ENCODE assay signal across 37 cellular contexts in the genomic region with DNA sequence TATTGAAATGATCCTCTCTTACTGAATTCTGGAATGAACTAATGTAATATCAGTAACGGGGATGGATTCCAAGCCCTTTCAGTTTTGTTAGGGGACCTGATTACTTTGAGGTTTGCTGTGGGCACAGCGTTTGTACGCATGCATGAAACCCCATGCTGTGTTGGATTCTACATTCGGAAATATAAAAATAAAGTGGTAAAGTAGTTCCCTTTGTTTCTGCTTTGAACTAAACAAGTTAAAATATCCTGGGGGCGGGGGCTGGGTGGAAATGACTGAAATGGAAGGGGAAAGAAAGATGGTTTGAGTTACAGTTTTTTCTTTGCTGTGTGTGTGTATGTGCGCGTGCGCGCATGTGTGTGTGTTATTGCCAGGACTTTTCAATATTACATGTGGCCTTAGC.
"Had no signal": no experiment of that assay in that cellular context is flagged by ENCODE, and none has a peak within 500 bp of the region (broad histone marks: within the 10 kb centered on the region; RNA-seq: fewer than 3 reads in every experiment).

No MANE protein-coding gene starts in this region.

- H3K27me3 Mint-ChIP-seq: activated naive CD8-positive, alpha-beta T cell; activated naive CD8-positive, alpha-beta T cell treated with anti-CD3 and anti-CD28 coated beads, Interleukin-2, amount 10 ng/mL, durations not matched to agents 7 days and 5 days; activated naive CD8-positive, alpha-beta T cell treated with anti-CD3 and anti-CD28 coated beads, Interleukin-2, amount 50 U/mL, for 24 hours; activated T-cell treated with anti-CD3 and anti-CD28 coated beads, Interleukin-2, amount 50 U/mL, for 24 hours; activated T-helper 17 cell treated with anti-CD3 and anti-CD28 coated beads, Interleukin-2, amount 50 U/mL, for 72 hours; central memory CD8-positive, alpha-beta T cell had no signal

- H3K36me3 ChIP-seq: adrenal gland, ascending aorta, brain microvascular endothelial cell, breast epithelium, cardiac muscle cell had no signal

- H3K9me3 Mint-ChIP-seq: activated naive CD4-positive, alpha-beta T cell treated with anti-CD3 and anti-CD28 coated beads for 36 hours; activated naive CD4-positive, alpha-beta T cell treated with anti-CD3 and anti-CD28 coated beads, Interleukin-2, amount 10 ng/mL, durations not matched to agents 7 days and 5 days; activated naive CD4-positive, alpha-beta T cell treated with anti-CD3 and anti-CD28 coated beads, Interleukin-2, amount 50 U/mL, for 24 hours; activated naive CD4-positive, alpha-beta T cell treated with anti-CD3 and anti-CD28 coated beads, Interleukin-2, amount 50 U/mL, for 72 hours; activated naive CD8-positive, alpha-beta T cell treated with anti-CD3 and anti-CD28 coated beads for 36 hours; activated naive CD8-positive, alpha-beta T cell treated with anti-CD3 and anti-CD28 coated beads, Interleukin-2, amount 10 ng/mL, durations not matched to agents 7 days and 5 days; activated naive CD8-positive, alpha-beta T cell treated with anti-CD3 and anti-CD28 coated beads, Interleukin-2, amount 50 U/mL, for 24 hours; activated T-cell treated with anti-CD3 and anti-CD28 coated beads, Interleukin-2, amount 50 U/mL, for 24 hours; activated T-cell treated with anti-CD3 and anti-CD28 coated beads, Interleukin-2, amount 50 U/mL, for 72 hours; activated T-helper 1 cell treated with anti-CD3 and anti-CD28 coated beads, Interleukin-12 subunit alpha, Interleukin-12 subunit beta, Interleukin-2, Interleukin-4 antibody, amounts not matched to agents 30 ng/mL and 10 ng/mL and 1 ng/mL, durations not matched to agents 14 hours and 24 hours and 36 hours; activated T-helper 17 cell treated with anti-CD3 and anti-CD28 coated beads, Interleukin-2, amount 50 U/mL, for 72 hours; activated T-helper 2 cell treated with anti-CD3 and anti-CD28 coated beads, Interferon-gamma antibody, Interleukin-2, Interleukin-4, amounts not matched to agents 10 μg/mL and 5 μg/mL and 100 μg/mL, durations not matched to agents 14 hours and 24 hours and 36 hours had no signal

- H3K4me3 Mint-ChIP-seq: activated naive CD4-positive, alpha-beta T cell treated with anti-CD3 and anti-CD28 coated beads for 36 hours; activated naive CD4-positive, alpha-beta T cell treated with anti-CD3 and anti-CD28 coated beads, Interleukin-2, amount 10 ng/mL, durations not matched to agents 7 days and 5 days; activated naive CD4-positive, alpha-beta T cell treated with anti-CD3 and anti-CD28 coated beads, Interleukin-2, amount 50 U/mL, for 24 hours; activated naive CD8-positive, alpha-beta T cell; activated naive CD8-positive, alpha-beta T cell treated with anti-CD3 and anti-CD28 coated beads for 36 hours; activated naive CD8-positive, alpha-beta T cell treated with anti-CD3 and anti-CD28 coated beads, Interleukin-2, amount 10 ng/mL, durations not matched to agents 7 days and 5 days; activated naive CD8-positive, alpha-beta T cell treated with anti-CD3 and anti-CD28 coated beads, Interleukin-2, amount 50 U/mL, for 24 hours; activated T-cell treated with anti-CD3 and anti-CD28 coated beads, Interleukin-2, amount 50 U/mL, for 24 hours; activated T-cell treated with anti-CD3 and anti-CD28 coated beads, Interleukin-2, amount 50 U/mL, for 4 hours; activated T-cell treated with anti-CD3 and anti-CD28 coated beads, Interleukin-2, amount 50 U/mL, for 72 hours; activated T-helper 1 cell treated with anti-CD3 and anti-CD28 coated beads, Interleukin-12 subunit alpha, Interleukin-12 subunit beta, Interleukin-2, Interleukin-4 antibody, amounts not matched to agents 30 ng/mL and 10 ng/mL and 1 ng/mL, durations not matched to agents 14 hours and 24 hours and 36 hours; activated T-helper 17 cell treated with anti-CD3 and anti-CD28 coated beads, Interleukin-2, amount 50 U/mL, for 72 hours; brain; central memory CD8-positive, alpha-beta T cell had no signal

- H3K27ac ChIP-seq: adrenal gland, ascending aorta, body of pancreas, brain microvascular endothelial cell, breast epithelium, cardiac muscle cell had no signal

- H3K27me3 ChIP-seq: adrenal gland, ascending aorta, body of pancreas, brain microvascular endothelial cell, breast epithelium, cardiac muscle cell had no signal

- H3K4me1 Mint-ChIP-seq: activated naive CD4-positive, alpha-beta T cell treated with anti-CD3 and anti-CD28 coated beads, Interleukin-2, amount 10 ng/mL, durations not matched to agents 7 days and 5 days; activated naive CD4-positive, alpha-beta T cell treated with anti-CD3 and anti-CD28 coated beads, Interleukin-2, amount 50 U/mL, for 24 hours; activated naive CD8-positive, alpha-beta T cell treated with anti-CD3 and anti-CD28 coated beads for 36 hours; activated naive CD8-positive, alpha-beta T cell treated with anti-CD3 and anti-CD28 coated beads, Interleukin-2, amount 10 ng/mL, durations not matched to agents 7 days and 5 days; activated naive CD8-positive, alpha-beta T cell treated with anti-CD3 and anti-CD28 coated beads, Interleukin-2, amount 50 U/mL, for 24 hours; activated T-helper 17 cell treated with anti-CD3 and anti-CD28 coated beads, Interleukin-2, amount 50 U/mL, for 72 hours; central memory CD8-positive, alpha-beta T cell had no signal

- H3K9me3 ChIP-seq: adrenal gland, ascending aorta, body of pancreas, breast epithelium had no signal

- ATAC-seq: activated naive CD4-positive, alpha-beta T cell treated with anti-CD3 and anti-CD28 coated beads, Interleukin-2, amount 50 U/mL, for 72 hours; activated naive CD8-positive, alpha-beta T cell treated with anti-CD3 and anti-CD28 coated beads, Interleukin-2, amount 50 U/mL, for 24 hours; activated T-cell treated with anti-CD3 and anti-CD28 coated beads, Interleukin-2, amount 50 U/mL, for 4 hours; activated T-cell treated with anti-CD3 and anti-CD28 coated beads, Interleukin-2, amount 50 U/mL, for 72 hours; activated T-helper 17 cell treated with anti-CD3 and anti-CD28 coated beads, Interleukin-2, amount 50 U/mL, for 72 hours; body of pancreas had no signal

- H3K27ac Mint-ChIP-seq: activated naive CD4-positive, alpha-beta T cell treated with anti-CD3 and anti-CD28 coated beads for 36 hours; activated naive CD4-positive, alpha-beta T cell treated with anti-CD3 and anti-CD28 coated beads, Interleukin-2, amount 10 ng/mL, durations not matched to agents 7 days and 5 days; activated naive CD4-positive, alpha-beta T cell treated with anti-CD3 and anti-CD28 coated beads, Interleukin-2, amount 50 U/mL, for 24 hours; activated naive CD8-positive, alpha-beta T cell; activated naive CD8-positive, alpha-beta T cell treated with anti-CD3 and anti-CD28 coated beads for 36 hours; activated naive CD8-positive, alpha-beta T cell treated with anti-CD3 and anti-CD28 coated beads, Interleukin-2, amount 10 ng/mL, durations not matched to agents 7 days and 5 days; activated naive CD8-positive, alpha-beta T cell treated with anti-CD3 and anti-CD28 coated beads, Interleukin-2, amount 50 U/mL, for 24 hours; activated T-cell treated with anti-CD3 and anti-CD28 coated beads, Interleukin-2, amount 50 U/mL, for 24 hours; activated T-cell treated with anti-CD3 and anti-CD28 coated beads, Interleukin-2, amount 50 U/mL, for 72 hours; activated T-helper 1 cell treated with anti-CD3 and anti-CD28 coated beads, Interleukin-12 subunit alpha, Interleukin-12 subunit beta, Interleukin-2, Interleukin-4 antibody, amounts not matched to agents 30 ng/mL and 10 ng/mL and 1 ng/mL, durations not matched to agents 14 hours and 24 hours and 36 hours; activated T-helper 17 cell treated with anti-CD3 and anti-CD28 coated beads, Interleukin-2, amount 50 U/mL, for 72 hours; activated T-helper 2 cell treated with anti-CD3 and anti-CD28 coated beads, Interferon-gamma antibody, Interleukin-2, Interleukin-4, amounts not matched to agents 10 μg/mL and 5 μg/mL and 100 μg/mL, durations not matched to agents 14 hours and 24 hours and 36 hours; brain had no signal

- H3K36me3 Mint-ChIP-seq: activated naive CD4-positive, alpha-beta T cell treated with anti-CD3 and anti-CD28 coated beads, Interleukin-2, amount 10 ng/mL, durations not matched to agents 7 days and 5 days; activated naive CD4-positive, alpha-beta T cell treated with anti-CD3 and anti-CD28 coated beads, Interleukin-2, amount 50 U/mL, for 24 hours; activated naive CD4-positive, alpha-beta T cell treated with anti-CD3 and anti-CD28 coated beads, Interleukin-2, amount 50 U/mL, for 72 hours; activated naive CD8-positive, alpha-beta T cell; activated naive CD8-positive, alpha-beta T cell treated with anti-CD3 and anti-CD28 coated beads for 36 hours; activated naive CD8-positive, alpha-beta T cell treated with anti-CD3 and anti-CD28 coated beads, Interleukin-2, amount 10 ng/mL, durations not matched to agents 7 days and 5 days; brain had no signal

- H3K4me1 ChIP-seq: adrenal gland, body of pancreas, breast epithelium had no signal

- DNase-seq: activated effector memory CD4-positive, alpha-beta T cell treated with anti-CD3 and anti-CD28 coated beads, Interleukin-2, amount 50 U/mL, for 16 hours; activated effector memory CD4-positive, alpha-beta T cell treated with Interleukin-2 at 50 U/mL for 16 hours; activated gamma-delta T cell; activated gamma-delta T cell treated with Interleukin-2 at 50 U/mL for 16 hours; activated naive CD4-positive, alpha-beta T cell; activated naive CD4-positive, alpha-beta T cell treated with anti-CD3 and anti-CD28 coated beads for 36 hours; activated naive CD4-positive, alpha-beta T cell treated with anti-CD3 and anti-CD28 coated beads, Interleukin-2, amount 10 ng/mL, durations not matched to agents 7 days and 5 days; activated naive CD4-positive, alpha-beta T cell treated with anti-CD3 and anti-CD28 coated beads, Interleukin-2, amount 50 U/mL, for 16 hours; activated naive CD4-positive, alpha-beta T cell treated with Interleukin-2 at 50 U/mL for 16 hours; activated naive CD8-positive, alpha-beta T cell treated with anti-CD3 and anti-CD28 coated beads for 36 hours; activated naive CD8-positive, alpha-beta T cell treated with anti-CD3 and anti-CD28 coated beads, Interleukin-2, amount 10 ng/mL, durations not matched to agents 7 days and 5 days; activated naive CD8-positive, alpha-beta T cell treated with anti-CD3 and anti-CD28 coated beads, Interleukin-2, amount 50 U/mL, for 24 hours; activated T-cell treated with anti-CD3 and anti-CD28 coated beads, Interleukin-2, amount 50 U/mL, for 24 hours; activated T-cell treated with anti-CD3 and anti-CD28 coated beads, Interleukin-2, amount 50 U/mL, for 4 hours; activated T-cell treated with anti-CD3 and anti-CD28 coated beads, Interleukin-2, amount 50 U/mL, for 48 hours; activated T-cell treated with anti-CD3 and anti-CD28 coated beads, Interleukin-2, amount 50 U/mL, for 72 hours; adrenal gland; amniotic stem cell; amygdala; anterior cingulate cortex; aorta; body of pancreas; brain microvascular endothelial cell; caudate nucleus; central memory CD4-positive, alpha-beta T cell; cerebellar nuclear complex had no signal

- H3K4me3 ChIP-seq: adrenal gland, ascending aorta, body of pancreas, cardiac muscle cell had no signal
